Comparison of ENCODE assay signal across 8 cellular contexts in the genomic region with DNA sequence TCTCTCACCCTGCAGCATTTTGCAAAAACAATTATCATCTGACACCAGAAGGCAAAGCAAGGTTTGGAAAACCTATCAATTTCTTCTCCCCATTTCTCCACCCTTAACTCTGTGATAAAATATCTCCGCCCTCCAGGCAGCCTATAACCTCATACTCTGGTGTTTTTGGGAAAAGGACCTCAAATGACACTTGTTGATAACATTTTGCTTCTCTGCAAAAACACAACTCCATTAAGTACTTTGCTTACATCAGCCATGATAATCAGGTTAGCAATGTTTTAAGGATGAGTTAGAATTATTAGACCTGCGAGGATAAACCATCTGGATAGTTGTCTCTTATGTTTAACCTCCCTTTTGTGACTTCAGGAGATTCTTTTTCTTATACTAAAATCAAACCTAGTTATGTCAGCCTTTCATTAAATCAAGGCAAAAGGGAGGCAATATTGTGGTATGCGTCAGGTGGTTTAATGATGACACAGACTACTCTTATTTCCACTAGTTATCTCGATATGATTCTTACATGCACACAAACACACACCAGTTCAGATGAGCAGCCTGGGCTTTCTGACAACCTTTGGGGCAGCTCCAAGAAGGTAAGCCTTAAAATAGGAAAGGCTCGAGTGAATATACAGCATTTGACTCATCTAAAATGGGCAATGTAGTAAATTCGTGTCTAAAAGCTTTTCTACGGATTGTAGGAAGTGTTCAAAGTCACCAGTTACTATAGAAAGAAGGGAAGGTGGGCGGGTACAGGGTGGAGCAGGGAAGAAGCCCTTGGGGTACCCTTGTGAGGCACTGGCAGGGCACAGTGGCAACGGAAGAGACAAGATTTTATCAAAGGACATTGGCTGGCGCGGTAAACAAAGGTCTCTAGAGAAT. TPM values are rescaled to one million over a fixed set of nuclear protein-coding genes. Genes with fewer than 3 reads are reported as not detected.
A peak's percentile ranks its signal among the peaks of the same experiment; 100 is the strongest.
DNase-seq lines count a peak whose midpoint lies in the region; ATAC-seq, FAIRE-seq and TF ChIP-seq lines count a peak whose summit lies in the region.

No MANE protein-coding gene starts in this region.

- H3K9me3 ChIP-seq in GM23248 (ENCODE audit: low read depth) (no peaks in the 10 kb centered on the region), esophagus squamous epithelium (no peaks in the 10 kb centered on the region)

- no peak for TF ChIP-seq CTCF in VCaP (conservative IDR thresholded peaks at IDR 0.05)
- TF ChIP-seq CTCF in esophagus squamous epithelium (IDR thresholded peaks at IDR 0.05) = no peak
- no peak for TF ChIP-seq CTCF in D721Med (IDR thresholded peaks at IDR 0.05; ENCODE audit: insufficient read depth, missing control alignments)
- TF ChIP-seq CTCF in GM13976 (IDR thresholded peaks at IDR 0.05; ENCODE audit: borderline replicate concordance, control extremely low read depth, extremely low read depth, insufficient read depth, missing control alignments) = no peak

- WGBS in GM23248 (ENCODE audit: low coverage in 1 of 2, low lambda C conversion rate in 2 of 2, missing lambda C conversion rate in 2 of 2), 2 experiments = 65 to 67% methylated on average over 11 of the region's 11 CpGs
- WGBS in esophagus squamous epithelium, 2 donors = 37% methylated on average over 11 of the region's 11 CpGs

- peak overlapping the region; percentile 84 for H3K4me3 ChIP-seq in GM23248
- peak overlapping the region in 3 of 4 donors; percentile 69 to 90 (median 81) for H3K4me3 ChIP-seq in esophagus squamous epithelium
- H3K4me3 ChIP-seq in skin epidermis = peak overlapping the region; percentile 61 to 84 (median 63)

- ATAC-seq in HG03025 (IDR thresholded peaks at IDR 0.05; ENCODE audit: low FRiP score, unreplicated experiment) (no peak), GM19467 (IDR thresholded peaks at IDR 0.05; ENCODE audit: unreplicated experiment) (no peak)

- no peak for FAIRE-seq in D721Med (lab: Jason Lieb, UNC)

- H3K79me2 ChIP-seq in GM23248 (ENCODE audit: insufficient read depth) = peaks cover 67% of the 10 kb centered on the region

- no peak for TF ChIP-seq POLR2A in esophagus squamous epithelium (IDR thresholded peaks at IDR 0.05)

- in situ Hi-C loops in GM23248 (cut with MboI) = no loop called here
- in situ Hi-C loops in GM13976 (cut with MboI; ENCODE audit: low sequenced_read_pairs, unreplicated experiment) = no loop called here

- H3K9ac ChIP-seq in GM23248 = peak overlapping the region; percentile 80

- peak overlapping the region; percentile 89 for H3K4me2 ChIP-seq in GM23248 (ENCODE audit: unreplicated experiment)

- H3K27ac ChIP-seq in GM23248 (no peak overlapping the region), VCaP (peak overlapping the region; percentile 94), esophagus squamous epithelium (peak overlapping the region in 3 of 4 donors; percentile 2 to 97 (median 26)), skin epidermis (peak overlapping the region in 10 of 21 experiments; percentile 24 to 98 (median 86))

- peaks cover 5% of the 10 kb centered on the region; the same call in 1 of the 2 replicates for H3F3A ChIP-seq in GM23248 (ENCODE audit: insufficient read depth)

- no peaks in the 10 kb centered on the region for H3K27me3 ChIP-seq in GM23248 (replicated peaks; ENCODE audit: insufficient read depth)
- H3K27me3 ChIP-seq in esophagus squamous epithelium = no peaks in the 10 kb centered on the region

- H3K36me3 ChIP-seq in GM23248 (ENCODE audit: low read depth) (no peaks in the 10 kb centered on the region), esophagus squamous epithelium (no peaks in the 10 kb centered on the region)

- H2AFZ ChIP-seq in GM23248 = peak overlapping the region; percentile 55

- intact Hi-C loops in esophagus squamous epithelium (cut with DNase I) = loop anchor here (10.0 kb wide), 1 partner anchor 125 kb away; no protein-coding TSS in a partner anchor

- no peaks in the 10 kb centered on the region for H4K20me1 ChIP-seq in GM23248 (ENCODE audit: insufficient read depth)

- peak; percentile 18 for DNase-seq in GM23248
- DNase-seq in esophagus squamous epithelium (lab: John Stamatoyannopoulos, UW) = no peak
- no peak for DNase-seq in D721Med (ENCODE audit: insufficient read length, low spot score)
- DNase-seq in GM13976 (ENCODE audit: low spot score) = no peak

- peaks cover 14% of the 10 kb centered on the region; the same call in 1 of the 2 replicates for H3K4me1 ChIP-seq in GM23248 (ENCODE audit: insufficient read depth)
- H3K4me1 ChIP-seq in esophagus squamous epithelium = peaks cover 0 to 44% (median 11%) of the 10 kb centered on the region in 3 donors

- no peaks in the 10 kb centered on the region for H3K9me2 ChIP-seq in GM23248 (ENCODE audit: insufficient read depth)

RNA-seq across cellular contexts. Expression of gene ANKH, which starts 2.1 kb away (rescaled TPM):
- total RNA-seq in GM23248 (2014; rRNA removed; shearing (Covaris generic)) = 47.6 and 51.5 TPM in 2 replicates
- polyA plus RNA-seq in GM23248 (2016; fragmentation: Nextera tagmentation; extraction: Ambion mirVana) = 42.3 and 45.9 TPM in 2 replicates
- total RNA-seq in esophagus squamous epithelium = 10 to 100 TPM; 10.0 to 38.0 (median 16.7) TPM
